In genomic region chr12:106425061-106425706, GRCh38 we compare ENCODE assay signal across 16 cellular contexts.
DNase-seq lines count a peak whose midpoint lies in the region; ATAC-seq and TF ChIP-seq lines count a peak whose summit lies in the region.
"Had no signal": no experiment of that assay in that cellular context is flagged by ENCODE, and none has a peak within 500 bp of the region (broad histone marks: within the 10 kb centered on the region; RNA-seq: fewer than 3 reads in every experiment).

No MANE protein-coding gene starts in this region.

- H3K4ac ChIP-seq in H9 (ENCODE audit: low read depth, low read length) (no peak overlapping the region), mesendoderm (ENCODE audit: low read depth, low read length) (peak overlapping the region; percentile 70)

- H3K14ac ChIP-seq in H9 (ENCODE audit: insufficient read depth, low read length): no peak overlapping the region

- H2AK5ac ChIP-seq in H9 (ENCODE audit: insufficient read length, low read length) (no peak overlapping the region), mesendoderm (ENCODE audit: low read length) (no peak overlapping the region)

- H3K79me1 ChIP-seq in H9 (ENCODE audit: insufficient read depth, low read depth, low read length, poor library complexity, severe bottlenecking): no peaks in the 10 kb centered on the region
- H3K79me1 ChIP-seq in mesendoderm (ENCODE audit: low read length): no peaks in the 10 kb centered on the region

- intact Hi-C loops in left ventricle myocardium inferior (cut with micrococcal nuclease): no loop called here

- H4K8ac ChIP-seq in H9 (replicated peaks; ENCODE audit: insufficient read length, low read depth, low read length) (no peak overlapping the region), mesendoderm (ENCODE audit: low read depth, low read length) (no peak overlapping the region)

- no peak overlapping the region for H3K4me3 ChIP-seq in left ventricle myocardium inferior
- H3K4me3 ChIP-seq in mesendoderm (ENCODE audit: low read length): no peak overlapping the region
- no peak overlapping the region for H3K4me3 ChIP-seq in smooth muscle cell
- H3K4me3 ChIP-seq: GM23248, K562 had no signal

- H3K18ac ChIP-seq in H9 (ENCODE audit: insufficient read length, low read depth, low read length) (no peak overlapping the region), mesendoderm (ENCODE audit: low read length) (peak overlapping the region; percentile 70)

- H3K23ac ChIP-seq in H9 (ENCODE audit: insufficient read length, low read depth, low read length) (no peak overlapping the region), mesendoderm (ENCODE audit: low read length) (no peak overlapping the region)

- TF ChIP-seq CTCF in H9 (conservative IDR thresholded peaks at IDR 0.05): no peak
- TF ChIP-seq CTCF in left ventricle myocardium inferior (IDR thresholded peaks at IDR 0.05; ENCODE audit: borderline replicate concordance): no peak
- TF ChIP-seq CTCF in smooth muscle cell (IDR thresholded peaks at IDR 0.05; ENCODE audit: borderline replicate concordance, insufficient read depth, poor library complexity, severe bottlenecking): no peak

- H3K4me1 Mint-ChIP-seq in H9: peaks cover 0 to 8% of the 10 kb centered on the region in 2 experiments; a peak in 2 of 4 replicates
- no peaks in the 10 kb centered on the region for H3K4me1 Mint-ChIP-seq in stimulated activated naive B cell treated with anti-CD40 and anti-IgM and Interleukin-4, amounts not matched to agents 10 μg/mL and 1 μg/mL and 100 μg/mL, for 72 hours
- H3K4me1 Mint-ChIP-seq: CD14-positive monocyte had no signal

- H3K36me3 Mint-ChIP-seq in H9 (ENCODE audit: insufficient read depth in 1 of 3, low read depth in 3 of 3): peaks cover 0 to 4% (median 0%) of the 10 kb centered on the region in 3 experiments; a peak in 4 of 7 replicates
- peaks cover 31 to 46% of the 10 kb centered on the region in 2 donors for H3K36me3 Mint-ChIP-seq in stimulated activated naive B cell treated with anti-CD40 and anti-IgM and Interleukin-4, amounts not matched to agents 10 μg/mL and 1 μg/mL and 100 μg/mL, for 72 hours

- ATAC-seq in stimulated activated naive B cell treated with anti-CD40 and anti-IgM and Interleukin-4, amounts not matched to agents 10 μg/mL and 1 μg/mL and 100 μg/mL, for 72 hours (replicated peaks): no peak
- ATAC-seq: K562 had no signal

- H3K4me3 Mint-ChIP-seq in H9: no peak overlapping the region
- H3K4me3 Mint-ChIP-seq in stimulated activated naive B cell treated with anti-CD40 and anti-IgM and Interleukin-4, amounts not matched to agents 10 μg/mL and 1 μg/mL and 100 μg/mL, for 72 hours: no peak overlapping the region
- H3K4me3 Mint-ChIP-seq: CD14-positive monocyte had no signal

- no peak overlapping the region for H4K5ac ChIP-seq in H9 (ENCODE audit: insufficient read length, low read depth, low read length)
- H4K5ac ChIP-seq in mesendoderm (ENCODE audit: low read length): no peak overlapping the region

- no CpG with 5 or more reads among the region's 1 CpG for WGBS in H9 (ENCODE audit: extremely low coverage, insufficient read length, low lambda C conversion rate)
- WGBS in mesendoderm (ENCODE audit: extremely low coverage, insufficient coverage, low lambda C conversion rate): no CpG with 5 or more reads among the region's 1 CpG
- 100% methylated on average over 1 of the region's 1 CpG for WGBS in smooth muscle cell (ENCODE audit: low lambda C conversion rate)

- H2BK15ac ChIP-seq in H9 (ENCODE audit: low read depth, low read length) (no peak overlapping the region), mesendoderm (replicated peaks; ENCODE audit: low read depth) (no peak overlapping the region)

- H3K23me2 ChIP-seq in H9 (ENCODE audit: insufficient read length, low read depth, low read length, poor library complexity, severe bottlenecking): no peaks in the 10 kb centered on the region

- H3K4me1 ChIP-seq in H9 (ENCODE audit: insufficient read depth, low read length): no peaks in the 10 kb centered on the region; the same call in 1 of the 2 replicates
- H3K4me1 ChIP-seq in left ventricle myocardium inferior: peaks cover 32% of the 10 kb centered on the region
- peaks cover 4% of the 10 kb centered on the region for H3K4me1 ChIP-seq in mesendoderm (ENCODE audit: control insufficient read depth, low read depth, low read length)
- H3K4me1 ChIP-seq in smooth muscle cell (ENCODE audit: low read depth): peaks cover 3% of the 10 kb centered on the region

- H3F3A ChIP-seq in smooth muscle cell (ENCODE audit: low read depth): no peaks in the 10 kb centered on the region

- peak overlapping the region; percentile 32 for H2BK20ac ChIP-seq in H9 (ENCODE audit: low read depth, low read length, poor library complexity, severe bottlenecking)

- H3K36me3 ChIP-seq in left ventricle myocardium inferior (peaks cover 4% of the 10 kb centered on the region), mesendoderm (ENCODE audit: control insufficient read depth, insufficient read depth, low read length) (no peaks in the 10 kb centered on the region), smooth muscle cell (ENCODE audit: low read depth) (peaks cover 3% of the 10 kb centered on the region)

- H3K79me2 ChIP-seq in H9 (ENCODE audit: insufficient read depth, low read length): no peaks in the 10 kb centered on the region
- no peaks in the 10 kb centered on the region for H3K79me2 ChIP-seq in mesendoderm (ENCODE audit: control insufficient read depth, insufficient read depth, low read length)
- no peaks in the 10 kb centered on the region for H3K79me2 ChIP-seq in smooth muscle cell (ENCODE audit: low read depth)

- H4K91ac ChIP-seq in H9 (ENCODE audit: insufficient read length, low read depth, low read length): no peak overlapping the region

- H2BK120ac ChIP-seq in H9 (ENCODE audit: low read depth, low read length, poor library complexity, severe bottlenecking): no peak overlapping the region
- no peak overlapping the region for H2BK120ac ChIP-seq in mesendoderm (ENCODE audit: low read depth, low read length)

- no peak overlapping the region for H3T11ph ChIP-seq in H9 (ENCODE audit: low read length)

- no peak overlapping the region for H2BK12ac ChIP-seq in H9 (ENCODE audit: insufficient read length, low read depth, low read length)

- H3K27ac ChIP-seq in H9 (ENCODE audit: insufficient read length, low read depth, low read length) (no peak overlapping the region), left ventricle myocardium inferior (replicated peaks) (peak overlapping the region; percentile 64), mesendoderm (ENCODE audit: low read depth, low read length) (no peak overlapping the region), smooth muscle cell (ENCODE audit: low read depth) (no peak overlapping the region)
- H3K27ac ChIP-seq: GM23248 had no signal

- no peak overlapping the region for H3K9ac ChIP-seq in H9 (ENCODE audit: extremely low read depth, insufficient read length, low read length)
- peak overlapping the region; percentile 6 for H3K9ac ChIP-seq in mesendoderm (ENCODE audit: low read length)
- H3K9ac ChIP-seq in smooth muscle cell (ENCODE audit: low read depth): no peak overlapping the region
- H3K9ac ChIP-seq: GM23248 had no signal

- no peak overlapping the region for H2AFZ ChIP-seq in H9 (ENCODE audit: low read length)
- H2AFZ ChIP-seq in smooth muscle cell (ENCODE audit: low read depth): no peak overlapping the region
- H2AFZ ChIP-seq: GM23248 had no signal

- no peaks in the 10 kb centered on the region for H4K20me1 ChIP-seq in H9 (ENCODE audit: control insufficient read depth, insufficient read depth, insufficient read length)
- no peaks in the 10 kb centered on the region for H4K20me1 ChIP-seq in smooth muscle cell (ENCODE audit: low read depth)

- H3K9me3 Mint-ChIP-seq in H9: no peaks in the 10 kb centered on the region; a peak in 1 of 5 replicates
- H3K9me3 Mint-ChIP-seq in stimulated activated naive B cell treated with anti-CD40 and anti-IgM and Interleukin-4, amounts not matched to agents 10 μg/mL and 1 μg/mL and 100 μg/mL, for 72 hours: no peaks in the 10 kb centered on the region

- DNase-seq in ELF-1 (ENCODE audit: low read depth, low spot score) (peak; percentile 4), H9 (no peak), left ventricle myocardium inferior (no peak), mesendoderm (peak; percentile 83), smooth muscle cell (lab: John Stamatoyannopoulos, UW; ENCODE audit: unreplicated experiment) (no peak), DMS114 treated with DMSO at 0.1 percent for 48 hours (lab: John Stamatoyannopoulos, UW; ENCODE audit: unreplicated experiment) (no peak)
- DNase-seq in stimulated activated naive B cell treated with anti-CD40 and anti-IgM and Interleukin-4, amounts not matched to agents 10 μg/mL and 1 μg/mL and 100 μg/mL, for 72 hours: no peak
- DNase-seq: DMS79 treated with DMSO at 0.1 percent for 48 hours, GM23248, NCI-H1105, NCI-H187, NCI-H2107, NCI-H510A treated with DMSO at 0.1 percent for 48 hours, NCI-H82 had no signal

- H3K4me2 ChIP-seq in H9 (ENCODE audit: insufficient read depth, insufficient read length, low read length) (no peak overlapping the region), mesendoderm (ENCODE audit: low read length) (no peak overlapping the region), smooth muscle cell (no peak overlapping the region)

- no peak overlapping the region for H3K56ac ChIP-seq in H9 (ENCODE audit: insufficient read length, low read depth, low read length)
- H3K56ac ChIP-seq in mesendoderm (ENCODE audit: low read length): peak overlapping the region; percentile 17

- H2BK5ac ChIP-seq in H9 (ENCODE audit: insufficient read length, low read length) (no peak overlapping the region), mesendoderm (ENCODE audit: low read length) (no peak overlapping the region)

- no peaks in the 10 kb centered on the region for H3K27me3 Mint-ChIP-seq in H9 (ENCODE audit: low read depth)
- no peaks in the 10 kb centered on the region for H3K27me3 Mint-ChIP-seq in stimulated activated naive B cell treated with anti-CD40 and anti-IgM and Interleukin-4, amounts not matched to agents 10 μg/mL and 1 μg/mL and 100 μg/mL, for 72 hours

- no peak overlapping the region for H3K27ac Mint-ChIP-seq in H9
- H3K27ac Mint-ChIP-seq in stimulated activated naive B cell treated with anti-CD40 and anti-IgM and Interleukin-4, amounts not matched to agents 10 μg/mL and 1 μg/mL and 100 μg/mL, for 72 hours: no peak overlapping the region
- H3K27ac Mint-ChIP-seq: CD14-positive monocyte had no signal

- H3K9me3 ChIP-seq in H9 (ENCODE audit: control insufficient read depth, low read depth, low read length): no peaks in the 10 kb centered on the region
- H3K9me3 ChIP-seq in left ventricle myocardium inferior (replicated peaks): no peaks in the 10 kb centered on the region
- H3K9me3 ChIP-seq in smooth muscle cell (replicated peaks; ENCODE audit: low read depth): no peaks in the 10 kb centered on the region

- H3K27me3 ChIP-seq in H9 (ENCODE audit: insufficient read depth, low read length): no peaks in the 10 kb centered on the region
- no peaks in the 10 kb centered on the region for H3K27me3 ChIP-seq in left ventricle myocardium inferior (ENCODE audit: low read depth)
- H3K27me3 ChIP-seq in mesendoderm (ENCODE audit: insufficient read depth, low read length, poor library complexity): no peaks in the 10 kb centered on the region
- no peaks in the 10 kb centered on the region for H3K27me3 ChIP-seq in smooth muscle cell (ENCODE audit: low read depth)

Comparison
In these comparisons a context has a peak if more than half of its experiments do, and no peak if none do; other contexts are left out.
1. DNase-seq: peak in ELF-1 (single experiment) and mesendoderm (single experiment); none in H9 (single experiment), left ventricle myocardium inferior (single experiment), smooth muscle cell (single experiment), DMS114 treated with DMSO at 0.1 percent for 48 hours (single experiment) and stimulated activated naive B cell treated with anti-CD40 and anti-IgM and Interleukin-4, amounts not matched to agents 10 μg/mL and 1 μg/mL and 100 μg/mL, for 72 hours (single experiment).